1 cellular context compared by ENCODE assay signal in the genomic region with DNA sequence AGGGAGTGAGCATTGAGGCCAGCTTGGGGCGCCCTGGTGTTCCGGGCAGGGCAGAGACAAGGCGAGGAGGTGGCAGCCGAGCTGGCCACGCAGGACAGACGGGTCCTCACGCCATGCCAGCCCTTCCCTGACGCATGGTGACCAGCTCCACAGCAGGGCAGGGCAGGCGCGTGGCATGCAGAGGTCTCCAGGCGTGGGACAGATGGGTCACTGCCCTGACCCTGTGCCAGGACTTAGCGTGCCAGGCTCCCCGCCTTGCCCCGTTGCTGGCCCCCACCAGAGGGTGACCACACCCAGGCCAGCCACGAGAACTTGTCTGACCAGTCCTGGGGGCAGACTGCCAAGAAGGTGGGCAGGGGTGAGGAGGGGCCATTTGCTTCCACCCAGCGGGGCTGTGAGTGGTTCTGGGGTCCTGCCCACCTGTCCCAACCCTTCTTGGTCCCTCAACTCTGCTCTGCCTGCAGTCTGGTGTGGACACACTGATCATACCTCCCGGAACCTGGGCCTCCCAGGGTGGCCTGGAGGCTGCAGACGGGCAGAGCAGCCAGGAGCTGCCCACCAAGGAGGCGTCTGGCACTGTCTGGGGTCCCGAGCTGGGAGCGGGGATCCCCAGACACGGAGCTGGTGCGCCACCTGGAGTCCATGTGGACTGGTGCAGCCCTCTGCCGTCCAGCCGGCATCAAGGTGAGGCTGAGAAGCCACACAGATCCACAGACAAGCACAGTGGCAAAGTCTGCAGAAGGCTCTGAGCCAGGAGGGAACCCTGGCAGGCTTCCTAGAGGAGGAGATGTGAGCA.
TF ChIP-seq lines count a peak whose summit lies in the region.

TSS of gene RNF224 (plus strand) at position 446 of the 796 bp plus-strand sequence. CDS start 834 bp downstream, outside the sequence.

TF ChIP-seq in SK-N-SH, 30 proteins besides CTCF, POLR2A, EP300 and RAD21 (continued from another document):
- no peak for TF ChIP-seq ZBTB33 (IDR thresholded peaks at IDR 0.05; ENCODE audit: borderline replicate concordance, low read depth)
- TF ChIP-seq, protein P1, sequence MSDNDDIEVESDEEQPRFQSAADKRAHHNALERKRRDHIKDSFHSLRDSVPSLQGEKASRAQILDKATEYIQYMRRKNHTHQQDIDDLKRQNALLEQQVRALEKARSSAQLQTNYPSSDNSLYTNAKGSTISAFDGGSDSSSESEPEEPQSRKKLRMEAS (IDR thresholded peaks at IDR 0.05; ENCODE audit: low read depth) = 0 out of 2 replicates have a peak, but pooled peaks have one; percentile 17
- TF ChIP-seq USF1 (IDR thresholded peaks at IDR 0.05; ENCODE audit: borderline replicate concordance, low read depth) = no peak
